ENCODE assay signal across 18 cellular contexts in the genomic region with DNA sequence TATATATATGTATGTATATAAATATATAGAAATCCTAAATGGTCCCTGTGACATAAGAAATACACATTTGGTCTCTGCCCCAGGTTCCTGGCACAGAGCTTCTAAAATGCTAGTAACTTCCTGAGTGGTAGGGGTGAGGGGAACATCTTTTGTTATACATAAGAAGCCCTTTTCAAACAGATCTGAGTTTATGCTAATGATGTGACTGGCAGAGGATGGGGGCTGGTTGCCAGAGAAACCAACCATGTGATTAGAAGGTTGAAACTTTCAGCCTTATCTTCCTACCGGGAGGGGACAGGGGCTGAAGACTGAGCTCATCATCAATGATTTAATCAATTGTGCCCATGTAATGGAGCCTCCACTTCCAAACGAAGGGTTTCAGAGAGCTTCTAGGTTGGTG. TPM values are rescaled to one million over a fixed set of nuclear protein-coding genes. Genes with fewer than 3 reads are reported as not detected.
DNase-seq lines count a peak whose midpoint lies in the region; ATAC-seq and TF ChIP-seq lines count a peak whose summit lies in the region.
"Had no signal": no experiment of that assay in that cellular context is flagged by ENCODE, and none has a peak within 500 bp of the region (broad histone marks: within the 10 kb centered on the region; RNA-seq: fewer than 3 reads in every experiment).

No MANE protein-coding gene starts in this region.

- DNase-seq in activated CD8-positive, alpha-beta memory T cell treated with anti-CD3 and anti-CD28 coated beads, Interleukin-2, amount 50 U/mL, for 48 hours = peak; percentile 12
- DNase-seq in activated CD8-positive, alpha-beta memory T cell treated with anti-CD3 and anti-CD28 coated beads, Interleukin-2, amount 50 U/mL, for 4 hours = no peak
- DNase-seq in WTC11 (ENCODE audit: low spot score) (no peak), testis (peak; percentile 2), vagina (ENCODE audit: extremely low spot score in 2 of 2) (no peak)
- DNase-seq: GDM1, NCI-H1092, NCI-H1694, NCI-H226, NCI-H524 treated with DMSO at 0.1 percent for 48 hours had no signal

- H3K9me3 ChIP-seq in iPS-15b (ENCODE audit: control insufficient read depth, insufficient read depth, low read length) (no peaks in the 10 kb centered on the region), testis (no peaks in the 10 kb centered on the region), vagina (no peaks in the 10 kb centered on the region)
- H3K9me3 ChIP-seq: BLaER1 treated with 17β-estradiol and CSF1 and Interleukin-3, amounts not matched to agents 10 nM and 100 nM had no signal

- H3K9me3 Mint-ChIP-seq in WTC11 = no peaks in the 10 kb centered on the region

- CTCF ChIA-PET in WTC11 (lab: Charles Lee) = interaction anchor here (1.0 to 4.2 kb wide), 10 partner anchors 10 to 752 kb away, joined by 3 to 19 read pairs (median 7); a partner anchor contains a TSS

- H3K4me3 Mint-ChIP-seq in WTC11 = peak overlapping the region; percentile 47

- ATAC-seq in WTC11 = peak; percentile 59
- ATAC-seq in HG03378 (IDR thresholded peaks at IDR 0.05; ENCODE audit: unreplicated experiment) = no peak
- no peak for ATAC-seq in GM18519 (IDR thresholded peaks at IDR 0.05; ENCODE audit: low FRiP score, unreplicated experiment)
- ATAC-seq: GM12878, Panc1 had no signal

- TF ChIP-seq CTCF in WTC11 (IDR thresholded peaks at IDR 0.05) (no peak), testis (IDR thresholded peaks at IDR 0.05) (no peak), vagina (IDR thresholded peaks at IDR 0.05) (no peak)

- peaks cover 37% of the 10 kb centered on the region for H3K36me3 ChIP-seq in iPS-15b (ENCODE audit: control insufficient read depth, insufficient read depth, low read length)
- H3K36me3 ChIP-seq in testis (ENCODE audit: low read depth, missing control alignments) = no peaks in the 10 kb centered on the region
- H3K36me3 ChIP-seq in vagina = peaks cover 0 to 42% of the 10 kb centered on the region in 2 donors

- no peak overlapping the region for H3K9ac ChIP-seq in iPS-15b (ENCODE audit: low read depth, low read length)
- H3K9ac ChIP-seq: BLaER1 treated with 17β-estradiol and CSF1 and Interleukin-3, amounts not matched to agents 10 nM and 100 nM; KMS-11 had no signal

- peaks cover 54% of the 10 kb centered on the region for H3K4me1 Mint-ChIP-seq in WTC11

- POLR2A ChIA-PET in WTC11 (lab: Charles Lee) = interaction anchor here (1.0 to 1.7 kb wide), 4 partner anchors 21 to 99 kb away, joined by 3 to 8 read pairs (median 6); a partner anchor contains a TSS

- no peak overlapping the region for H3K27ac ChIP-seq in testis
- no peak overlapping the region for H3K27ac ChIP-seq in vagina
- H3K27ac ChIP-seq: BLaER1 treated with 17β-estradiol and CSF1 and Interleukin-3, amounts not matched to agents 10 nM and 100 nM; KMS-11 had no signal

- peaks cover 13% of the 10 kb centered on the region for H3K4me1 ChIP-seq in iPS-15b (ENCODE audit: control insufficient read depth, insufficient read depth, low read length)
- no peaks in the 10 kb centered on the region for H3K4me1 ChIP-seq in testis
- no peaks in the 10 kb centered on the region for H3K4me1 ChIP-seq in vagina
- H3K4me1 ChIP-seq: BLaER1 treated with 17β-estradiol and CSF1 and Interleukin-3, amounts not matched to agents 10 nM and 100 nM had no signal

- H3K4me3 ChIP-seq in iPS-15b (ENCODE audit: low read depth, low read length) = peak overlapping the region; percentile 15
- H3K4me3 ChIP-seq in testis = no peak overlapping the region
- H3K4me3 ChIP-seq in vagina = no peak overlapping the region
- H3K4me3 ChIP-seq: BLaER1 treated with 17β-estradiol and CSF1 and Interleukin-3, amounts not matched to agents 10 nM and 100 nM; GM12878 had no signal

- peaks cover 43% of the 10 kb centered on the region for H3K36me3 Mint-ChIP-seq in WTC11

- H3K27ac Mint-ChIP-seq in WTC11 = peak overlapping the region; percentile 96

- H3K27me3 Mint-ChIP-seq in WTC11 (ENCODE audit: low read depth) = no peaks in the 10 kb centered on the region

- intact Hi-C loops in testis (cut with DNase I; ENCODE audit: low total_unique reads) (no loop called here), vagina (cut with DNase I) (no loop called here)

- WGBS in testis, 2 donors = 60 to 64% methylated on average over 2 of the region's 2 CpGs

- no peaks in the 10 kb centered on the region for H3K27me3 ChIP-seq in iPS-15b (ENCODE audit: control insufficient read depth, insufficient read depth, low read length)
- no peaks in the 10 kb centered on the region for H3K27me3 ChIP-seq in testis
- H3K27me3 ChIP-seq in vagina = no peaks in the 10 kb centered on the region
- H3K27me3 ChIP-seq: BLaER1 treated with 17β-estradiol and CSF1 and Interleukin-3, amounts not matched to agents 10 nM and 100 nM had no signal

- TF ChIP-seq POLR2A in testis (IDR thresholded peaks at IDR 0.05) (no peak), vagina (IDR thresholded peaks at IDR 0.05) (no peak)

TF ChIP-seq in WTC11, 78 proteins besides CTCF, POLR2A, EP300 and RAD21:
- TF ChIP-seq RELA (CRISPR knock-in tag; IDR thresholded peaks at IDR 0.05; ENCODE audit: borderline replicate concordance) = no peak
- TF ChIP-seq, protein P1, sequence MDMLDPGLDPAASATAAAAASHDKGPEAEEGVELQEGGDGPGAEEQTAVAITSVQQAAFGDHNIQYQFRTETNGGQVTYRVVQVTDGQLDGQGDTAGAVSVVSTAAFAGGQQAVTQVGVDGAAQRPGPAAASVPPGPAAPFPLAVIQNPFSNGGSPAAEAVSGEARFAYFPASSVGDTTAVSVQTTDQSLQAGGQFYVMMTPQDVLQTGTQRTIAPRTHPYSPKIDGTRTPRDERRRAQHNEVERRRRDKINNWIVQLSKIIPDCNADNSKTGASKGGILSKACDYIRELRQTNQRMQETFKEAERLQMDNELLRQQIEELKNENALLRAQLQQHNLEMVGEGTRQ (CRISPR knock-in tag; IDR thresholded peaks at IDR 0.05) = peak; percentile 55

RNA-seq across cellular contexts. Expression of a gene that starts 16.3 kb away (rescaled TPM):
- total RNA-seq in WTC11 (2021) (0.42 to 0.55 TPM (median 0.50 TPM) in 3 replicates), testis (under 1 TPM; 0.39 to 0.50 TPM), vagina (not detected)
- 0.94 TPM for polyA plus RNA-seq in testis (ENCODE audit: insufficient read depth, low read depth, low replicate concordance)
- total RNA-seq: M059J had no signal

RNA-seq across cellular contexts. Expression of a gene that starts 21.0 kb away (rescaled TPM):
- total RNA-seq in WTC11 (2021) = 30.5 to 33.6 TPM (median 31.9 TPM) in 3 replicates
- total RNA-seq in testis = 10 to 100 TPM in 1 of 2 donors, 1 to 10 TPM in 1; 9.8 to 11.5 TPM
- 10.4 TPM for polyA plus RNA-seq in testis (ENCODE audit: insufficient read depth, low read depth, low replicate concordance)
- 5.2 TPM for total RNA-seq in vagina

RNA-seq across cellular contexts. Expression of a gene that starts 23.3 kb away (rescaled TPM):
- total RNA-seq in WTC11 (2021) (58.6 to 83.9 TPM (median 74.8 TPM) in 3 replicates), testis (1 to 10 TPM; 2.7 to 3.0 TPM), vagina (14.2 TPM)
- polyA plus RNA-seq in testis (ENCODE audit: insufficient read depth, low read depth, low replicate concordance) = 3.6 TPM

RNA-seq across cellular contexts. Expression of a gene that starts 49.9 kb away (rescaled TPM):
- total RNA-seq in WTC11 (2021) (117 to 128 TPM (median 126 TPM) in 3 replicates), testis (10 to 100 TPM; 69.3 to 87.4 TPM), vagina (82.3 TPM)
- polyA plus RNA-seq in testis (ENCODE audit: insufficient read depth, low read depth, low replicate concordance) = 142 TPM

RNA-seq across cellular contexts. Expression of a gene that starts 58.4 kb away (rescaled TPM):
- total RNA-seq in WTC11 (2021) = 29.7 to 33.1 TPM (median 32.9 TPM) in 3 replicates
- total RNA-seq in testis = 10 to 100 TPM; 31.3 to 36.5 TPM
- polyA plus RNA-seq in testis (ENCODE audit: insufficient read depth, low read depth, low replicate concordance) = 70.4 TPM
- 31.9 TPM for total RNA-seq in vagina

Comparison
In these comparisons a context has a peak if more than half of its experiments do, and no peak if none do; other contexts are left out.
1. DNase-seq: peak in activated CD8-positive, alpha-beta memory T cell treated with anti-CD3 and anti-CD28 coated beads, Interleukin-2, amount 50 U/mL, for 48 hours (single experiment) and testis (single experiment); none in activated CD8-positive, alpha-beta memory T cell treated with anti-CD3 and anti-CD28 coated beads, Interleukin-2, amount 50 U/mL, for 4 hours (single experiment), WTC11 (single experiment) and vagina (0 of 2).